In genomic region chr16:85579883-85580607, GRCh38 we compare ENCODE assay signal across 1 cellular context.
TF ChIP-seq lines count a peak whose summit lies in the region.

No MANE protein-coding gene starts in this region.

TF ChIP-seq in K562, 482 proteins besides CTCF, POLR2A, EP300 and RAD21 (continued from another document):
- TF ChIP-seq ZNF592 (IDR thresholded peaks at IDR 0.05), result no peak
